Comparison of ENCODE assay signal across 8 cellular contexts in genomic region chr19:42269518-42270345, GRCh38. TPM values are rescaled to one million over a fixed set of nuclear protein-coding genes. Genes with fewer than 3 reads are reported as not detected.
DNase-seq lines count a peak whose midpoint lies in the region; ATAC-seq and TF ChIP-seq lines count a peak whose summit lies in the region.

No MANE protein-coding gene starts in this region.

- intact Hi-C loops in Panc1 (cut with micrococcal nuclease; ENCODE audit: unreplicated experiment), result no loop called here

- peaks cover 22% of the 10 kb centered on the region for H3K4me1 Mint-ChIP-seq in progenitor cell of endocrine pancreas (ENCODE audit: low read depth)

- peaks cover 11% of the 10 kb centered on the region for H3K4me1 ChIP-seq in Panc1 (ENCODE audit: control insufficient read depth, insufficient read depth, low read length)

- no peaks in the 10 kb centered on the region for H3K9me3 ChIP-seq in Panc1 (ENCODE audit: control insufficient read depth, insufficient read depth, low read depth, low read length)

- no peak overlapping the region for H3K4me3 Mint-ChIP-seq in progenitor cell of endocrine pancreas (ENCODE audit: low read depth)

- POLR2A ChIA-PET in Panc1 (lab: Charles Lee), result no interaction called here

- peaks cover 7% of the 10 kb centered on the region for H3K36me3 Mint-ChIP-seq in progenitor cell of endocrine pancreas (ENCODE audit: insufficient read depth)

- ATAC-seq in Panc1, result no peak
- no peak for ATAC-seq in HG02885 (IDR thresholded peaks at IDR 0.05; ENCODE audit: poor library complexity, unreplicated experiment)

- in situ Hi-C loops in G401 (cut with HindIII; ENCODE audit: low sequenced_read_pairs), result no loop called here
- in situ Hi-C loops in Panc1 (cut with HindIII; ENCODE audit: low pct_unique_long_range_greater_than_20kb, low sequenced_read_pairs), result no loop called here

- peak overlapping the region; percentile 91 for H3K27ac Mint-ChIP-seq in progenitor cell of endocrine pancreas

- peak overlapping the region; percentile 65 for H3K27ac ChIP-seq in Panc1 (ENCODE audit: low read length)

- TSS peak; percentile 73 for BruUV-seq in Panc1 (replicated peaks; lab: Mats Ljungman, UMichigan)

- TF ChIP-seq CTCF in Panc1 (IDR thresholded peaks at IDR 0.05) (no peak), fibroblast of villous mesenchyme (IDR thresholded peaks at IDR 0.05; ENCODE audit: insufficient read depth, low read depth, low read length) (no peak), progenitor cell of endocrine pancreas (IDR thresholded peaks at IDR 0.05; ENCODE audit: unreplicated experiment) (no peak)

- H3K36me3 ChIP-seq in Panc1 (ENCODE audit: control insufficient read depth, insufficient read depth, low read length), result no peaks in the 10 kb centered on the region

- no peaks in the 10 kb centered on the region for H3K27me3 Mint-ChIP-seq in progenitor cell of endocrine pancreas

- DNase-seq in G401 (ENCODE audit: low spot score) (peak; percentile 30), Panc1 (ENCODE audit: low read depth, low spot score) (no peak), fibroblast of villous mesenchyme (ENCODE audit: low read depth) (no peak), progenitor cell of endocrine pancreas (ENCODE audit: low spot score, unreplicated experiment) (no peak), NCI-H524 treated with DMSO at 0.1 percent for 48 hours (lab: John Stamatoyannopoulos, UW) (no peak)
- no peak for DNase-seq in activated CD4-positive, CD25-positive, alpha-beta regulatory T cell treated with anti-CD3 and anti-CD28 coated beads, Interleukin-2, amount 50 U/mL, for 72 hours
- DNase-seq in stimulated activated CD4-positive, alpha-beta T cell treated with anti-CD3 and anti-CD28 coated beads, Interleukin-4, amount 100 ng/mL, for 24 hours, result no peak

- H3K27me3 ChIP-seq in Panc1 (ENCODE audit: control insufficient read depth, insufficient read depth, low read length), result no peaks in the 10 kb centered on the region

- H3K4me3 ChIP-seq in Panc1 (ENCODE audit: low read depth in 2 of 2, low read length in 2 of 2) (peak overlapping the region; percentile 69 to 72), fibroblast of villous mesenchyme (ENCODE audit: low read depth, low read length) (peak overlapping the region; percentile 84)

- H3K9me3 Mint-ChIP-seq in progenitor cell of endocrine pancreas (ENCODE audit: low read depth), result no peaks in the 10 kb centered on the region

- CTCF ChIA-PET in Panc1 (lab: Charles Lee), result no interaction called here

RNA-seq across cellular contexts. Expression of gene CIC, which starts 0.7 kb away (rescaled TPM):
- 14.3 and 21.2 TPM in 2 replicates for total RNA-seq in G401 (2014; rRNA removed; shearing (Covaris generic))
- total RNA-seq in Panc1 (2021; ENCODE audit: unreplicated experiment), result 67.4 TPM
- 49.9 TPM for polyA plus RNA-seq in Panc1 (2012; ENCODE audit: insufficient read length)
- 23.7 and 26.7 TPM in 2 replicates for total RNA-seq in fibroblast of villous mesenchyme
- total RNA-seq in progenitor cell of endocrine pancreas, result 86.0 and 87.2 TPM in 2 replicates

RNA-seq across cellular contexts. Expression of gene ERF, which starts 14.8 kb away (rescaled TPM):
- total RNA-seq in G401 (2014; rRNA removed; shearing (Covaris generic)), result 157 and 165 TPM in 2 replicates
- total RNA-seq in Panc1 (2021; ENCODE audit: unreplicated experiment) (85.7 TPM), fibroblast of villous mesenchyme (27.6 and 32.5 TPM in 2 replicates), progenitor cell of endocrine pancreas (106 and 111 TPM in 2 replicates)
- 70.6 TPM for polyA plus RNA-seq in Panc1 (2012; ENCODE audit: insufficient read length)

RNA-seq across cellular contexts. Expression of gene GSK3A, which starts 27.3 kb away (rescaled TPM):
- total RNA-seq in G401 (2014; rRNA removed; shearing (Covaris generic)), result 30.0 and 37.1 TPM in 2 replicates
- total RNA-seq in Panc1 (2021; ENCODE audit: unreplicated experiment) (46.0 TPM), fibroblast of villous mesenchyme (16.8 and 21.2 TPM in 2 replicates), progenitor cell of endocrine pancreas (53.0 and 54.7 TPM in 2 replicates)
- polyA plus RNA-seq in Panc1 (2012; ENCODE audit: insufficient read length), result 65.7 TPM

RNA-seq across cellular contexts. Expression of gene PRR19, which starts 32.2 kb away (rescaled TPM):
- 1.8 and 2.1 TPM in 2 replicates for total RNA-seq in G401 (2014; rRNA removed; shearing (Covaris generic))
- total RNA-seq in Panc1 (2021; ENCODE audit: unreplicated experiment), result 2.1 TPM
- 2.2 TPM for polyA plus RNA-seq in Panc1 (2012; ENCODE audit: insufficient read length)
- 0.64 and 0.86 TPM in 2 replicates for total RNA-seq in fibroblast of villous mesenchyme
- total RNA-seq in progenitor cell of endocrine pancreas, result 3.2 and 3.4 TPM in 2 replicates

RNA-seq across cellular contexts. Expression of gene PAFAH1B3, which starts 32.7 kb away (rescaled TPM):
- total RNA-seq in G401 (2014; rRNA removed; shearing (Covaris generic)), result 151 and 170 TPM in 2 replicates
- 92.2 TPM for total RNA-seq in Panc1 (2021; ENCODE audit: unreplicated experiment)
- 160 TPM for polyA plus RNA-seq in Panc1 (2012; ENCODE audit: insufficient read length)
- total RNA-seq in fibroblast of villous mesenchyme, result 28.5 and 48.0 TPM in 2 replicates
- 144 and 157 TPM in 2 replicates for total RNA-seq in progenitor cell of endocrine pancreas
